In the genomic region with DNA sequence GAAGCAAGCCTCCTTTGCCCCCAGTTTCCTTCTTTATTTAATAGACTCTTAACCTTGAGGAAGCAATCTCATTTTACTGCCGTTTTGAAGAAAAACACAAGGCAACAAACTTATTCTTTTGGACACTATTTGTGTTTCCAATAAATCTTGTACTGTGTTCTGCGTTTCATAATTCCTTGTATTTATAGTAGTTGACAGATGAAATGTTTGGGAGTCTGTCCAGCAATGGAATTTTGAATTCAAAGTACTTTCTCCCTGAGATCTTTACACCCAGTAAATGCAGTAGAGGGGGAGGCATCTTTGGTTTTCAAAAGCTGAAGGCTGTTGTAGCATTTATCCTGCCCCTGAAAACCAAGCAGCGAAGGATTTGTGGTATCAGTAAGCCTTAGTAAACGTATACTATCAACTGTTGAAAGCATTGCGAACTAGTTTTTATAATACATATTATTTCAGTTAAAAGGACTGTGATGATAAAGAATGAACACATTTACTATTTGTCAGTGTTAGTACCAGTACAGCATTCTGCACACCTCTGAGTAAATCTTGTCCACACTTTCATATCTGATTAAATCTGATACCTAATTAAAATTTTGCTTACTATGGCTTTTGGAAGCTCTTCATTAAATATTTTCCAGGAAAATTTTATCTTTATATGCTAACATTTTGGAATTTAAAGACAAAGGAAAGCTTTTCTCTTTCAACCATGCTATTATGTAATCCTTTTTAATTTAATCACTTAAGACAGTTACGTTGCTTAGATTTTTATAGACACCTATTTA, we compare ENCODE assay signal across 8 cellular contexts.
DNase-seq lines count a peak whose midpoint lies in the region; ATAC-seq, FAIRE-seq and TF ChIP-seq lines count a peak whose summit lies in the region.

No MANE protein-coding gene starts in this region.

- FAIRE-seq in bronchial epithelial cell (lab: Jason Lieb, UNC) = no peak

- ATAC-seq in memory B cell (ENCODE audit: low read depth) = no peak
- no peak for ATAC-seq in GM21529 (IDR thresholded peaks at IDR 0.05; ENCODE audit: unreplicated experiment)
- no peak for ATAC-seq in HG03175 (IDR thresholded peaks at IDR 0.05; ENCODE audit: unreplicated experiment)

- TF ChIP-seq CTCF in A673 (conservative IDR thresholded peaks at IDR 0.05; ENCODE audit: low read depth, low read length) (no peak), bronchial epithelial cell (IDR thresholded peaks at IDR 0.05; ENCODE audit: insufficient read depth, low read length, severe bottlenecking) (no peak)

- DNase-seq in A673 (ENCODE audit: low spot score) = peak; percentile 36
- DNase-seq in Kasumi-1 (lab: John Stamatoyannopoulos, UW) = peak; percentile 43 to 66
- DNase-seq in bronchial epithelial cell (ENCODE audit: low read depth) = no peak
- no peak for DNase-seq in memory B cell (ENCODE audit: low spot score in 2 of 2)
- DNase-seq in activated CD8-positive, alpha-beta memory T cell treated with anti-CD3 and anti-CD28 coated beads, Interleukin-2, amount 50 U/mL, for 4 hours = no peak
- DNase-seq in SW480 (ENCODE audit: low spot score) = no peak

- H3K9me3 Mint-ChIP-seq in memory B cell = no peaks in the 10 kb centered on the region

- H3K27ac Mint-ChIP-seq in memory B cell = peak overlapping the region; percentile 70

- H3K4me1 ChIP-seq in A673 (ENCODE audit: insufficient read depth, low read length, poor library complexity, severe bottlenecking) = peaks cover 21% of the 10 kb centered on the region

- TSS peak; percentile 56 for BruUV-seq in A673 (replicated peaks; lab: Mats Ljungman, UMichigan)

- H3K4me1 Mint-ChIP-seq in memory B cell = peaks cover 12% of the 10 kb centered on the region

- H3K27me3 ChIP-seq in A673 (replicated peaks; ENCODE audit: insufficient read depth, low read depth, low read length, poor library complexity) (no peaks in the 10 kb centered on the region), bronchial epithelial cell (ENCODE audit: control insufficient read depth, insufficient read depth, low read length) (no peaks in the 10 kb centered on the region)

- intact Hi-C loops in A673 (cut with micrococcal nuclease; ENCODE audit: unreplicated experiment) = no loop called here

- H3K9me3 ChIP-seq in A673 (ENCODE audit: low read depth, low read length, poor library complexity, severe bottlenecking) = no peaks in the 10 kb centered on the region

- H3K4me3 ChIP-seq in A673 (ENCODE audit: low read depth, low read length, poor library complexity, severe bottlenecking) = peak overlapping the region; percentile 61
- H3K4me3 ChIP-seq in bronchial epithelial cell (ENCODE audit: low read depth, low read length) = peak overlapping the region; percentile 48

- H3K36me3 ChIP-seq in A673 (ENCODE audit: insufficient read depth, low read length, poor library complexity, severe bottlenecking) (no peaks in the 10 kb centered on the region), bronchial epithelial cell (ENCODE audit: control insufficient read depth, insufficient read depth, low read length) (no peaks in the 10 kb centered on the region)

- POLR2A ChIA-PET in A673 (lab: Charles Lee; ENCODE audit: low non-redundant PET) = no interaction called here

- H3K4me3 Mint-ChIP-seq in memory B cell = peak overlapping the region; percentile 82

- peaks cover 27% of the 10 kb centered on the region for H3K36me3 Mint-ChIP-seq in memory B cell

- H3K27ac ChIP-seq in A673 (ENCODE audit: low read depth, low read length, poor library complexity, severe bottlenecking) = peak overlapping the region; percentile 93

- CTCF ChIA-PET in A673 (lab: Charles Lee) = interaction anchor here (0.6 to 1.8 kb wide), 6 partner anchors 18 to 612 kb away, joined by 3 to 6 read pairs (median 4); no protein-coding TSS in a partner anchor

- H3K27me3 Mint-ChIP-seq in memory B cell = no peaks in the 10 kb centered on the region

Comparison
In these comparisons a context has a peak if more than half of its experiments do, and no peak if none do; other contexts are left out.
1. DNase-seq: peak in A673 (single experiment) and Kasumi-1 (2 of 2); none in bronchial epithelial cell (single experiment), memory B cell (0 of 2), activated CD8-positive, alpha-beta memory T cell treated with anti-CD3 and anti-CD28 coated beads, Interleukin-2, amount 50 U/mL, for 4 hours (single experiment) and SW480 (single experiment).